In the genomic region with DNA sequence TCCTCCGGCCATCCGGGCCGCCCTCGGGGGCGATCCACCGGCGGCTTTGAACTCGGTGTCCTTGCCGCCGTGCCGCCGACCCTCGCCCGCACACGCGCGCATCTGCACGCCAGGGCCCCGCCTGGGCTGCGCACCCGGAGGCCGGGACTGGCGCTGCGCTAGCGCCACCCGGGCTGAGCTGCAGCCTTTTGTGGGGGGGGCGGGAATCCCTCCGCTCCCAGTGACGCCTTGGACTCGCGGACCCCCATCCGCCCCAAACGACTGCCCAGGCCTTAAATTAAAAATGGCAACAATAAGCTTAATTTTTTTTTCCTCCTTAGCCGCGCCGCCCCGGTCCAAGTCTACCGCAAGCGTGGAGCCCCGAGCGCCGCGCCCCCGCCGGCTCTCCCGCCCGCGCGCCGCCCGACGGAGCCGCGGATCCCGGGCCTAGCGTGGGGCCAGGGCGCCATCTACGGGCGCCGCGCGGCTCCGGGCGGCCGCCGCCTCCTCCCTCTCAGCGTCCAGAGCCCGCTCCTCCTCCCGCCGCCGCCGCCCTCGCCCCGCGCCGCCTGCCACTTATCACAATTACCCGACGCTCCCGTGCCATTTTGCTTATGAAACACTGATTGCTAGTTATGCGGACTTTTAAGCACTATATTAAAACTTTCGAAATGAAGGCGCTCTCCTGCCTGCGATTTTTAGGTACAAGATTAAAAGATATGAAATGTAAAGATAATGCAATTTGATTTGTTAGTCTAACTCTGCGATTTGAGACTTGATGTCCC, we compare ENCODE assay signal across 8 cellular contexts. TPM values are rescaled to one million over a fixed set of nuclear protein-coding genes. Genes with fewer than 3 reads are reported as not detected.
DNase-seq lines count a peak whose midpoint lies in the region; ATAC-seq and TF ChIP-seq lines count a peak whose summit lies in the region.

No MANE protein-coding gene starts in this region.

- peak; percentile 75 for DNase-seq in COLO668 (lab: John Stamatoyannopoulos, UW; ENCODE audit: unreplicated experiment)
- DNase-seq in GM23248: peak; percentile 81
- peak; percentile 21 to 54 for DNase-seq in SJCRH30
- DNase-seq in dorsolateral prefrontal cortex: peak in 1 of 10 donors; percentile 31
- DNase-seq in mesendoderm: peak; percentile 72
- no peak for DNase-seq in thoracic aorta (ENCODE audit: low spot score)

- ATAC-seq in thoracic aorta (ENCODE audit: insufficient number of reproducible peaks, low FRiP score, low read depth): no peak
- ATAC-seq in HG03025 (IDR thresholded peaks at IDR 0.05; ENCODE audit: low FRiP score, unreplicated experiment): no peak
- ATAC-seq in HG02642 (IDR thresholded peaks at IDR 0.05; ENCODE audit: poor library complexity, unreplicated experiment): no peak

- H3K23ac ChIP-seq in mesendoderm (ENCODE audit: low read length): no peak overlapping the region

- 2% methylated on average over 61 to 71 of the region's 84 CpGs for WGBS in GM23248 (ENCODE audit: low coverage in 1 of 2, low lambda C conversion rate in 2 of 2, missing lambda C conversion rate in 2 of 2), 2 experiments
- WGBS in mesendoderm (ENCODE audit: extremely low coverage, insufficient coverage, low lambda C conversion rate): no CpG with 5 or more reads among the region's 84 CpGs

- H3K4me2 ChIP-seq in GM23248 (ENCODE audit: unreplicated experiment) (peak overlapping the region; percentile 62), mesendoderm (ENCODE audit: low read length) (peak overlapping the region; percentile 37)

- no peak overlapping the region for H2BK120ac ChIP-seq in mesendoderm (ENCODE audit: low read depth, low read length)

- no peaks in the 10 kb centered on the region for H3K36me3 ChIP-seq in GM23248 (ENCODE audit: low read depth)
- no peaks in the 10 kb centered on the region for H3K36me3 ChIP-seq in SJCRH30
- H3K36me3 ChIP-seq in mesendoderm (ENCODE audit: control insufficient read depth, insufficient read depth, low read length): no peaks in the 10 kb centered on the region
- H3K36me3 ChIP-seq in thoracic aorta: no peaks in the 10 kb centered on the region

- H4K5ac ChIP-seq in mesendoderm (ENCODE audit: low read length): no peak overlapping the region

- H3K4me3 ChIP-seq in GM23248 (peak overlapping the region; percentile 62), SJCRH30 (peak overlapping the region; percentile 54), dorsolateral prefrontal cortex (peak overlapping the region in 33 of 59 donors; percentile 18 to 56 (median 39)), mesendoderm (ENCODE audit: low read length) (no peak overlapping the region), thoracic aorta (peak overlapping the region; percentile 56)

- H2AFZ ChIP-seq in GM23248: peak overlapping the region; percentile 53; the same call in 1 of the 2 replicates

- no peak overlapping the region for H3K4ac ChIP-seq in mesendoderm (ENCODE audit: low read depth, low read length)

- H3K79me2 ChIP-seq in GM23248 (ENCODE audit: insufficient read depth) (no peaks in the 10 kb centered on the region), mesendoderm (ENCODE audit: control insufficient read depth, insufficient read depth, low read length) (no peaks in the 10 kb centered on the region)

- TF ChIP-seq CTCF in dorsolateral prefrontal cortex (IDR thresholded peaks at IDR 0.05 in 54 of 56, conservative IDR thresholded peaks at IDR 0.05 in 2 of 56; ENCODE audit: low read depth in 1 of 56, partially characterized antibody in 56 of 56): peak in 41 of 56 donors; percentile 9 to 80 (median 41)
- no peak for TF ChIP-seq CTCF in thoracic aorta (IDR thresholded peaks at IDR 0.05)

- H2BK15ac ChIP-seq in mesendoderm (replicated peaks; ENCODE audit: low read depth): no peak overlapping the region

- no peak overlapping the region for H3K18ac ChIP-seq in mesendoderm (ENCODE audit: low read length)

- H3F3A ChIP-seq in GM23248 (ENCODE audit: insufficient read depth): no peaks in the 10 kb centered on the region

- no peak overlapping the region for H4K8ac ChIP-seq in mesendoderm (ENCODE audit: low read depth, low read length)

- H3K9me3 ChIP-seq in GM23248 (ENCODE audit: low read depth) (no peaks in the 10 kb centered on the region), SJCRH30 (replicated peaks) (no peaks in the 10 kb centered on the region), thoracic aorta (no peaks in the 10 kb centered on the region)

- H3K27me3 ChIP-seq in GM23248 (replicated peaks; ENCODE audit: insufficient read depth) (peaks cover 61% of the 10 kb centered on the region), SJCRH30 (no peaks in the 10 kb centered on the region), dorsolateral prefrontal cortex (peaks cover 22 to 100% (median 91%) of the 10 kb centered on the region in 45 donors), mesendoderm (ENCODE audit: insufficient read depth, low read length, poor library complexity) (peaks cover 62% of the 10 kb centered on the region), thoracic aorta (replicated peaks; ENCODE audit: insufficient read depth) (peaks cover 24% of the 10 kb centered on the region)

- H3K56ac ChIP-seq in mesendoderm (ENCODE audit: low read length): peak overlapping the region; percentile 39

- no peak overlapping the region for H2AK5ac ChIP-seq in mesendoderm (ENCODE audit: low read length)

- H3K4me1 ChIP-seq in GM23248 (ENCODE audit: insufficient read depth): peaks cover 7% of the 10 kb centered on the region; the same call in 1 of the 2 replicates
- no peaks in the 10 kb centered on the region for H3K4me1 ChIP-seq in SJCRH30
- H3K4me1 ChIP-seq in mesendoderm (ENCODE audit: control insufficient read depth, low read depth, low read length): peaks cover 3% of the 10 kb centered on the region
- H3K4me1 ChIP-seq in thoracic aorta (ENCODE audit: control insufficient read depth in 1 of 2, low read depth in 2 of 2): peaks cover 4 to 53% of the 10 kb centered on the region in 2 donors

- in situ Hi-C loops in GM23248 (cut with MboI): loop anchor here (25.0 kb wide), 1 partner anchor 934 kb away; no protein-coding TSS in a partner anchor

- H3K9me2 ChIP-seq in GM23248 (ENCODE audit: insufficient read depth): no peaks in the 10 kb centered on the region

- H3K27ac ChIP-seq in GM23248: no peak overlapping the region
- H3K27ac ChIP-seq in SJCRH30: no peak overlapping the region
- no peak overlapping the region for H3K27ac ChIP-seq in dorsolateral prefrontal cortex
- H3K27ac ChIP-seq in mesendoderm (ENCODE audit: low read depth, low read length): no peak overlapping the region
- H3K27ac ChIP-seq in thoracic aorta: no peak overlapping the region

- no peaks in the 10 kb centered on the region for H3K79me1 ChIP-seq in mesendoderm (ENCODE audit: low read length)

- no peak overlapping the region for H2BK5ac ChIP-seq in mesendoderm (ENCODE audit: low read length)

- H4K20me1 ChIP-seq in GM23248 (ENCODE audit: insufficient read depth): no peaks in the 10 kb centered on the region

- H3K9ac ChIP-seq in GM23248 (peak overlapping the region; percentile 12; the same call in 1 of the 2 replicates), mesendoderm (ENCODE audit: low read length) (no peak overlapping the region)

- intact Hi-C loops in dorsolateral prefrontal cortex (cut with DNase I): loop anchor here in 1 of 2 donors (5.0 to 10.0 kb wide), 3 partner anchors 939 to 1704 kb away; no protein-coding TSS in a partner anchor

RNA-seq across cellular contexts. Expression of a gene that starts 7.5 kb away (rescaled TPM):
- 0.25 and 0.43 TPM in 2 replicates for total RNA-seq in GM23248 (2014; rRNA removed; shearing (Covaris generic))
- polyA plus RNA-seq in GM23248 (2016; fragmentation: Nextera tagmentation; extraction: Ambion mirVana): 0.06 and 0.15 TPM in 2 replicates
- 13.1 and 13.2 TPM in 2 replicates for total RNA-seq in SJCRH30 (2014; rRNA removed; shearing (Covaris generic))
- 1 to 10 TPM in 2 of 120 experiments, under 1 TPM in 36, not detected in 82; 0.07 to 1.1 (median 0.20) TPM for total RNA-seq in dorsolateral prefrontal cortex
- polyA plus RNA-seq in mesendoderm (2013, experiment 1 of 2): 0.87 TPM
- 0.76 TPM for polyA plus RNA-seq in mesendoderm (2013, experiment 2 of 2)
- 1 to 10 TPM; 3.6 to 4.6 TPM for total RNA-seq in thoracic aorta
